In genomic region chr2:20091305-20091991, GRCh38 we compare ENCODE assay signal across 8 cellular contexts. TPM values are rescaled to one million over a fixed set of nuclear protein-coding genes. Genes with fewer than 3 reads are reported as not detected.
DNase-seq lines count a peak whose midpoint lies in the region; ATAC-seq and TF ChIP-seq lines count a peak whose summit lies in the region.

No MANE protein-coding gene starts in this region.

- peaks cover 7% of the 10 kb centered on the region for H3K4me1 ChIP-seq in GM23338 (ENCODE audit: insufficient read depth)
- peaks cover 0 to 33% (median 15%) of the 10 kb centered on the region in 9 donors for H3K4me1 ChIP-seq in heart right ventricle
- peaks cover 25 to 39% of the 10 kb centered on the region in 2 donors for H3K4me1 ChIP-seq in gastrocnemius medialis
- no peaks in the 10 kb centered on the region for H3K4me1 ChIP-seq in OCI-LY7 (ENCODE audit: insufficient read depth, low read length, poor library complexity, severe bottlenecking)

- no peak overlapping the region for H3K27ac Mint-ChIP-seq in GM23338

- H3K4me3 ChIP-seq in GM23338 = no peak overlapping the region
- peak overlapping the region; percentile 9 for H3K4me3 ChIP-seq in astrocyte of the cerebellum (ENCODE audit: low read depth, low read length)
- peak overlapping the region in 1 of 10 donors; percentile 9 for H3K4me3 ChIP-seq in heart right ventricle
- H3K4me3 ChIP-seq in gastrocnemius medialis = peak overlapping the region in 1 of 4 donors; percentile 11
- H3K4me3 ChIP-seq in OCI-LY7 (ENCODE audit: low read depth, low read length, poor library complexity, severe bottlenecking) = no peak overlapping the region

- POLR2A ChIA-PET in OCI-LY7 (lab: Charles Lee) = interaction anchor here (1.1 kb wide), 1 partner anchor 58 kb away, joined by 4 read pairs; no protein-coding TSS in a partner anchor

- no TSS peak for BruUV-seq in OCI-LY7 (replicated peaks; lab: Mats Ljungman, UMichigan)

- peaks cover 8% of the 10 kb centered on the region for H3K27me3 Mint-ChIP-seq in GM23338 (ENCODE audit: insufficient read depth, low read depth, poor library complexity)

- 32 to 35% methylated on average over 11 of the region's 11 CpGs for WGBS in heart right ventricle, 2 donors

- DNase-seq in GM23338 (ENCODE audit: low spot score) = no peak
- peak; percentile 91 for DNase-seq in astrocyte of the cerebellum (ENCODE audit: low read depth)
- DNase-seq in heart right ventricle = peak; percentile 42 to 65
- DNase-seq in gastrocnemius medialis = peak; percentile 76 to 84
- DNase-seq in stimulated activated CD4-positive, alpha-beta T cell treated with anti-CD3 and anti-CD28 coated beads, Interleukin-4, amount 100 ng/mL, for 1 hour = no peak
- no peak for DNase-seq in NCI-H2107 (lab: John Stamatoyannopoulos, UW)
- no peak for DNase-seq in OCI-LY7 (ENCODE audit: low spot score)

- H3K9me2 ChIP-seq in GM23338 (ENCODE audit: insufficient read depth) (0 out of 2 replicates have a peak, but pooled peaks cover 4% of the 10 kb centered on the region), OCI-LY7 (ENCODE audit: insufficient read depth, low read length) (no peaks in the 10 kb centered on the region)

- in situ Hi-C loops in astrocyte of the cerebellum (cut with HindIII; ENCODE audit: low sequenced_read_pairs) (loop anchor here (5.0 kb wide), 1 partner anchor 69 kb away; no protein-coding TSS in a partner anchor), gastrocnemius medialis (cut with MboI; ENCODE audit: low sequenced_read_pairs in 4 of 4) (loop anchor here (5.0 kb wide), 2 partner anchors 69 to 74 kb away; no protein-coding TSS in a partner anchor)

- TF ChIP-seq POLR2A in gastrocnemius medialis (IDR thresholded peaks at IDR 0.05) = no peak

- H2AFZ ChIP-seq in GM23338 = peak overlapping the region; percentile 43; the same call in 1 of the 2 replicates
- no peak overlapping the region for H2AFZ ChIP-seq in OCI-LY7 (ENCODE audit: low read length)

- H4K20me1 ChIP-seq in GM23338 (replicated peaks; ENCODE audit: insufficient read depth) = no peaks in the 10 kb centered on the region
- no peaks in the 10 kb centered on the region for H4K20me1 ChIP-seq in OCI-LY7 (ENCODE audit: insufficient read depth, low read length)

- TF ChIP-seq CTCF in GM23338 (conservative IDR thresholded peaks at IDR 0.05; ENCODE audit: low read depth in 2 of 2) (no peak), astrocyte of the cerebellum (IDR thresholded peaks at IDR 0.05; ENCODE audit: low read depth, low read length, missing control alignments) (no peak), heart right ventricle (IDR thresholded peaks at IDR 0.05) (no peak), gastrocnemius medialis (IDR thresholded peaks at IDR 0.05 in 4 of 5, conservative IDR thresholded peaks at IDR 0.05 in 1 of 5) (no peak), OCI-LY7 (conservative IDR thresholded peaks at IDR 0.05; ENCODE audit: low read length) (no peak)

- CTCF ChIA-PET in OCI-LY7 (lab: Charles Lee; ENCODE audit: unreplicated experiment) = no interaction called here

- no peaks in the 10 kb centered on the region for H3F3A ChIP-seq in GM23338 (replicated peaks; ENCODE audit: low read depth)

- H3K27me3 ChIP-seq in GM23338 (ENCODE audit: insufficient read depth) = no peaks in the 10 kb centered on the region
- H3K27me3 ChIP-seq in heart right ventricle = peaks cover 0 to 4% (median 0%) of the 10 kb centered on the region in 7 donors
- no peaks in the 10 kb centered on the region for H3K27me3 ChIP-seq in gastrocnemius medialis

- no peaks in the 10 kb centered on the region; the same call in 2 of the 3 replicates for H3K9me3 Mint-ChIP-seq in GM23338

- H3K4me3 Mint-ChIP-seq in GM23338 = no peak overlapping the region

- H3K36me3 ChIP-seq in GM23338 (ENCODE audit: insufficient read depth) = no peaks in the 10 kb centered on the region
- H3K36me3 ChIP-seq in heart right ventricle = no peaks in the 10 kb centered on the region
- H3K36me3 ChIP-seq in gastrocnemius medialis = no peaks in the 10 kb centered on the region
- H3K36me3 ChIP-seq in OCI-LY7 (ENCODE audit: insufficient read depth, low read length) = no peaks in the 10 kb centered on the region

- H3K4me2 ChIP-seq in GM23338 (no peak overlapping the region), OCI-LY7 (ENCODE audit: low read length) (no peak overlapping the region)

- no peaks in the 10 kb centered on the region for H3K36me3 Mint-ChIP-seq in GM23338 (ENCODE audit: low read depth)

- H3K9me3 ChIP-seq in heart right ventricle (no peaks in the 10 kb centered on the region), gastrocnemius medialis (no peaks in the 10 kb centered on the region), OCI-LY7 (ENCODE audit: low read length) (no peaks in the 10 kb centered on the region)

- H3K27ac ChIP-seq in GM23338 (ENCODE audit: low read depth) (no peak overlapping the region), heart right ventricle (peak overlapping the region in 8 of 10 donors; percentile 13 to 63 (median 40)), gastrocnemius medialis (peak overlapping the region; percentile 25 to 58 (median 44)), OCI-LY7 (ENCODE audit: low read depth, low read length, poor library complexity, severe bottlenecking) (no peak overlapping the region)

- intact Hi-C loops in heart right ventricle (cut with DNase I) = loop anchor here in 2 of 10 donors (5.0 kb wide), 2 partner anchors 39 to 134 kb away; partner anchors contain the start of gene LAPTM4A (in 1 of the 2)
- intact Hi-C loops in gastrocnemius medialis (cut with DNase I; ENCODE audit: low total_unique reads) = loop anchor here (1.0 kb wide), 1 partner anchor 39 kb away; no protein-coding TSS in a partner anchor
- intact Hi-C loops in OCI-LY7 (cut with micrococcal nuclease; ENCODE audit: unreplicated experiment) = no loop called here

- H3K79me2 ChIP-seq in GM23338 (replicated peaks; ENCODE audit: insufficient read depth) = no peaks in the 10 kb centered on the region
- H3K79me2 ChIP-seq in OCI-LY7 (ENCODE audit: insufficient read depth, low read depth, low read length) = no peaks in the 10 kb centered on the region

- no peak for ATAC-seq in GM23338
- ATAC-seq in heart right ventricle = peak; percentile 74 to 87 (median 78)
- ATAC-seq in gastrocnemius medialis = peak; percentile 88 to 93
- no peak for ATAC-seq in GM19455 (IDR thresholded peaks at IDR 0.05; ENCODE audit: unreplicated experiment)

- peaks cover 19% of the 10 kb centered on the region for H3K4me1 Mint-ChIP-seq in GM23338

RNA-seq across cellular contexts. Expression of gene LAPTM4A, which starts 40.0 kb away (rescaled TPM):
- total RNA-seq in GM23338 (2014; rRNA removed; shearing (Covaris generic)) = 123 and 157 TPM in 2 replicates
- 199 and 214 TPM in 2 replicates for polyA plus RNA-seq in GM23338 (2016; fragmentation: Nextera tagmentation; extraction: Ambion mirVana)
- 100 to 1,000 TPM; 138 to 325 (median 183) TPM for total RNA-seq in heart right ventricle
- polyA plus RNA-seq in heart right ventricle = 100 to 1,000 TPM in 1 of 2 donors, 10 to 100 TPM in 1; 83.3 to 208 TPM
- 10 to 100 TPM; 53.8 to 62.3 (median 57.4) TPM for total RNA-seq in gastrocnemius medialis
- total RNA-seq in OCI-LY7 (2014; rRNA removed; shearing (Covaris generic)) = 6.5 and 8.4 TPM in 2 replicates
- 26.2 and 29.2 TPM in 2 replicates for total RNA-seq in OCI-LY7 (2022)

Comparison
In these comparisons a context has a peak if more than half of its experiments do, and no peak if none do; other contexts are left out.
1. ATAC-seq: peak in heart right ventricle (8 of 8) and gastrocnemius medialis (2 of 2); none in GM23338 (single experiment) and GM19455 (single experiment).
2. DNase-seq: peak in astrocyte of the cerebellum (single experiment), heart right ventricle (2 of 2) and gastrocnemius medialis (2 of 2); none in GM23338 (single experiment), stimulated activated CD4-positive, alpha-beta T cell treated with anti-CD3 and anti-CD28 coated beads, Interleukin-4, amount 100 ng/mL, for 1 hour (single experiment), NCI-H2107 (single experiment) and OCI-LY7 (single experiment).
3. H3K27ac ChIP-seq: peak in heart right ventricle (8 of 10) and gastrocnemius medialis (4 of 4); none in GM23338 (single experiment) and OCI-LY7 (single experiment).